In the genomic region with DNA sequence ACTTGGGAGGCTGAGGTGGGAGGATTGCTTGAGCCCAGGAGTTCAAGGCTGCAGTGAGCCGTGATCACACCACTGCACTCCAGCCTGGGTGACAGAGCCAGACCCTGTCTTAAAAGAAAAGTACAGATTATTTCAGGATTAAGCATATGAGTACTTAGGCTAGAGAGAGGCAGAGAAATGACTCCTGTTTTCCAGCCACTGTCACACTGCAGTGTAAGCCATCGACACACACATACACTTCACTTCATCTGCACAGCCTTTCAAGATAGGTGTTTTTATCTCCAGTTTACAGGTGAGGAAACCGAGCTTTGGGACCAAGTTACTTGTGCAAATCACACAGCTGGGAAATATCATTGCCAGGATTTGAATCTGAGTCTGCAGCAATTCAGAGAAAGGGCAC, we compare ENCODE assay signal across 1 cellular context.
TF ChIP-seq lines count a peak whose summit lies in the region.

No MANE protein-coding gene starts in this region.

TF ChIP-seq in HepG2, 621 proteins besides CTCF, POLR2A, EP300 and RAD21:
- TF ChIP-seq SMAD1 (CRISPR knock-in tag; IDR thresholded peaks at IDR 0.05; ENCODE audit: borderline replicate concordance, low read depth), result no peak
- no peak for TF ChIP-seq PCBP1 (IDR thresholded peaks at IDR 0.05; ENCODE audit: borderline replicate concordance, low read depth, low read length)
- TF ChIP-seq, protein P1, sequence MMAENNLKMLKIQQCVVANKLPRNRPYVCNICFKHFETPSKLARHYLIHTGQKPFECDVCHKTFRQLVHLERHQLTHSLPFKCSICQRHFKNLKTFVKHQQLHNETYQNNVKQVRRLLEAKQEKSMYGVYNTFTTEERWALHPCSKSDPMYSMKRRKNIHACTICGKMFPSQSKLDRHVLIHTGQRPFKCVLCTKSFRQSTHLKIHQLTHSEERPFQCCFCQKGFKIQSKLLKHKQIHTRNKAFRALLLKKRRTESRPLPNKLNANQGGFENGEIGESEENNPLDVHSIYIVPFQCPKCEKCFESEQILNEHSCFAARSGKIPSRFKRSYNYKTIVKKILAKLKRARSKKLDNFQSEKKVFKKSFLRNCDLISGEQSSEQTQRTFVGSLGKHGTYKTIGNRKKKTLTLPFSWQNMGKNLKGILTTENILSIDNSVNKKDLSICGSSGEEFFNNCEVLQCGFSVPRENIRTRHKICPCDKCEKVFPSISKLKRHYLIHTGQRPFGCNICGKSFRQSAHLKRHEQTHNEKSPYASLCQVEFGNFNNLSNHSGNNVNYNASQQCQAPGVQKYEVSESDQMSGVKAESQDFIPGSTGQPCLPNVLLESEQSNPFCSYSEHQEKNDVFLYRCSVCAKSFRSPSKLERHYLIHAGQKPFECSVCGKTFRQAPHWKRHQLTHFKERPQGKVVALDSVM (CRISPR knock-in tag; IDR thresholded peaks at IDR 0.05), result 0 out of 2 replicates have a peak, but pooled peaks have one; percentile 18
- TF ChIP-seq HOXA7 (CRISPR knock-in tag; IDR thresholded peaks at IDR 0.05), result no peak
- no peak for TF ChIP-seq ZNF761 (CRISPR knock-in tag; conservative IDR thresholded peaks at IDR 0.05)
- TF ChIP-seq CHD2 (IDR thresholded peaks at IDR 0.05; ENCODE audit: low read depth, low read length), result no peak
